Comparison of ENCODE assay signal across 2 cellular contexts in genomic region chr10:4246881-4247358, GRCh38.
A peak's percentile ranks its signal among the peaks of the same experiment; 100 is the strongest.
TF ChIP-seq lines count a peak whose summit lies in the region.

No MANE protein-coding gene starts in this region.

TF ChIP-seq in HEK293, 187 proteins besides CTCF, POLR2A, EP300 and RAD21 (continued from another document):
- TF ChIP-seq ZBTB26 (tag by site-specific recombination; optimal IDR thresholded peaks at IDR 0.05): no peak
- 0 out of 2 replicates have a peak, but pooled peaks have one; percentile 17 for TF ChIP-seq ZNF629 (tag by site-specific recombination; IDR thresholded peaks at IDR 0.05)
- TF ChIP-seq ZNF398 (tag by site-specific recombination; IDR thresholded peaks at IDR 0.05): no peak

TF ChIP-seq in WTC11, 78 proteins besides CTCF, POLR2A, EP300 and RAD21 (continued from another document):
- no peak for TF ChIP-seq ZNF425 (CRISPR knock-in tag; conservative IDR thresholded peaks at IDR 0.05)
- TF ChIP-seq SMAD3 (CRISPR knock-in tag; IDR thresholded peaks at IDR 0.05; ENCODE audit: borderline replicate concordance): no peak
- TF ChIP-seq OVOL2 (CRISPR knock-in tag; IDR thresholded peaks at IDR 0.05; ENCODE audit: borderline replicate concordance): no peak
- no peak for TF ChIP-seq NFYB (CRISPR knock-in tag; conservative IDR thresholded peaks at IDR 0.05; ENCODE audit: low read depth)
- TF ChIP-seq CBFB (CRISPR knock-in tag; IDR thresholded peaks at IDR 0.05; ENCODE audit: low read depth): no peak
- no peak for TF ChIP-seq ERG (CRISPR knock-in tag; IDR thresholded peaks at IDR 0.05)
- no peak for TF ChIP-seq PRDM15 (CRISPR knock-in tag; IDR thresholded peaks at IDR 0.05)
- TF ChIP-seq AR (CRISPR knock-in tag; IDR thresholded peaks at IDR 0.05): no peak
- no peak for TF ChIP-seq ATF3 (CRISPR knock-in tag; conservative IDR thresholded peaks at IDR 0.05)
- TF ChIP-seq ZNF138 (CRISPR knock-in tag; conservative IDR thresholded peaks at IDR 0.05): no peak
- no peak for TF ChIP-seq ZNF416 (CRISPR knock-in tag; IDR thresholded peaks at IDR 0.05)
- no peak for TF ChIP-seq USF2 (CRISPR knock-in tag; IDR thresholded peaks at IDR 0.05)
